Comparison of ENCODE assay signal across 9 cellular contexts in the genomic region with DNA sequence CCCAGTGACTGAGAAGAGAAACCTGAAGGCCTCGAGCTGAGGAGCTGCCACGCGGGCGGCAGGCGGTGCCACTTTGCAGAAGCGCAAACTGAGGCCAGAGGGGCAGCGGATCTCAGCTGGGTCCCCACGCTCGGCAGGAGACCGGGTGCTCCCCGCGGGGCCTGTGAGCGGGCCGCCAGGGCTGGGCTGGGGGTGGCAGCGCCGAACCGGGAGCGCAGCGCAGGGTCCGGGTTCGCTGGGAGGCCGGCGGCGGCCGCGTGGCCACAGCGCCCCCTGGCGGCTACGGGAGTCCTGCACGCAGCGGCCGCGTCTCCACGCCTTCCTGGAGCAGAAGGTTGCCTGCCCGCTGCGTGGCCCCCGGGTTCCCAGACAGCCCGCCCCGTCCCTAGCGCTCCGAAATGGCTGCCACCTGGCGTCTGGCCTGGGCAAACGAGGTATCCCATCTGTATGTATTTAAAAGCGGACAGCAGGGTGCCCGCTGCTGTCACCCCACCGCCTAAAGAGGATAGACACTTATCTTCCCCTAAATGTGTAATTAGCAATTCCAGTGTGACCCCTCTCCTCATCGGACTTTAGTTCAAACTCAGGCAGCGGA.
DNase-seq lines count a peak whose midpoint lies in the region; ATAC-seq, FAIRE-seq and TF ChIP-seq lines count a peak whose summit lies in the region.
"Had no signal": no experiment of that assay in that cellular context is flagged by ENCODE, and none has a peak within 500 bp of the region (broad histone marks: within the 10 kb centered on the region; RNA-seq: fewer than 3 reads in every experiment).

No MANE protein-coding gene starts in this region.

- DNase-seq in ELF-1 (ENCODE audit: low read depth, low spot score), result peak; percentile 93
- peak; percentile 42 for DNase-seq in NCI-H2196 treated with DMSO at 0.1 percent for 48 hours (lab: John Stamatoyannopoulos, UW; ENCODE audit: unreplicated experiment)
- peak; percentile 36 for DNase-seq in activated CD4-positive, alpha-beta T cell treated with anti-CD3 and anti-CD28 coated beads for 4 hours
- peak; percentile 82 for DNase-seq in coronary artery (ENCODE audit: low spot score)
- DNase-seq in HepG2 (ENCODE audit: low spot score), result peak; percentile 65
- DNase-seq in stimulated activated CD4-positive, alpha-beta T cell treated with anti-CD3 and anti-CD28 coated beads, TNF-alpha, amount 100 ng/mL, for 4 hours (ENCODE audit: low read depth in 3 of 3), result peak; percentile 14 to 55 (median 29)

- H3K27ac ChIP-seq in coronary artery, result peak overlapping the region in 1 of 2 donors; percentile 71
- H3K27ac ChIP-seq in HepG2 (ENCODE audit: extremely low read length, insufficient read depth, low read length), result no peak overlapping the region
- H3K27ac ChIP-seq: epithelial cell of prostate had no signal

- no peak for TF ChIP-seq POLR2A in HepG2 (IDR thresholded peaks at IDR 0.05; ENCODE audit: insufficient read depth in 1 of 2, low read depth in 2 of 2, low read length in 2 of 2)

- no peak overlapping the region for H3K9ac ChIP-seq in HepG2 (ENCODE audit: insufficient read depth, low read depth, low read length)

- no peak overlapping the region for H2AFZ ChIP-seq in HepG2 (ENCODE audit: low read length)

- peak; percentile 97 for TF ChIP-seq CTCF in coronary artery (IDR thresholded peaks at IDR 0.05)
- TF ChIP-seq CTCF in HepG2 (CRISPR knock-in tag; IDR thresholded peaks at IDR 0.05), result peak; percentile 88

- BruUV-seq in HepG2 (replicated peaks; lab: Mats Ljungman, UMichigan), result no TSS peak

- TF ChIP-seq RAD21 in HepG2 (CRISPR knock-in tag; IDR thresholded peaks at IDR 0.05), result peak; percentile 94

- ATAC-seq in HG02610 (IDR thresholded peaks at IDR 0.05; ENCODE audit: unreplicated experiment) (peak; percentile 55), HepG2 (peak; percentile 94), GM21381 (IDR thresholded peaks at IDR 0.05; ENCODE audit: unreplicated experiment) (no peak)

- no peaks in the 10 kb centered on the region for H3K79me2 ChIP-seq in HepG2 (ENCODE audit: insufficient read depth, low read length)

- peak overlapping the region; percentile 56 for H3K4me2 ChIP-seq in HepG2 (ENCODE audit: low read depth, low read length)

- TF ChIP-seq EP300 in HepG2 (IDR thresholded peaks at IDR 0.05; ENCODE audit: low read depth in 2 of 2, low read length in 2 of 2) (no peak), HepG2 (CRISPR knock-in tag; IDR thresholded peaks at IDR 0.05; ENCODE audit: borderline replicate concordance) (no peak)

- H4K20me1 ChIP-seq in HepG2 (ENCODE audit: insufficient read depth, low read length), result no peaks in the 10 kb centered on the region

- 0 out of 2 replicates have a peak, but pooled peaks cover 4% of the 10 kb centered on the region for H3K4me1 ChIP-seq in HepG2 (ENCODE audit: insufficient read depth, low read length)

- peak; percentile 4 for FAIRE-seq in HepG2 (lab: Jason Lieb, UNC)

- H3K36me3 ChIP-seq in HepG2 (replicated peaks in 1 of 2; ENCODE audit: control insufficient read depth in 1 of 2, insufficient read depth in 2 of 2, low read length in 2 of 2), result no peaks in the 10 kb centered on the region

- intact Hi-C loops in HepG2 (cut with micrococcal nuclease; ENCODE audit: unreplicated experiment), result no loop called here

- POLR2A ChIA-PET in HepG2 (lab: Yijun Ruan, JAX), result no interaction called here

- in situ Hi-C loops in HepG2 (cut with HindIII; ENCODE audit: extremely low pct_ligation_motif_present, low pct_unique_long_range_greater_than_20kb), result no loop called here

- H3K9me3 ChIP-seq in HepG2 (ENCODE audit: low read length), result no peaks in the 10 kb centered on the region

- H3K4me3 ChIP-seq in coronary artery, result peak overlapping the region; percentile 74
- peak overlapping the region in 1 of 3 experiments; percentile 44; a peak in 1 of 6 replicates for H3K4me3 ChIP-seq in HepG2 (replicated peaks in 1 of 3; ENCODE audit: insufficient read depth in 1 of 3, low read depth in 2 of 3, low read length in 3 of 3)

- WGBS in HepG2 (ENCODE audit: low lambda C conversion rate), result 11% methylated on average over 23 of the region's 48 CpGs

- H3K27me3 ChIP-seq in HepG2 (ENCODE audit: control insufficient read depth in 1 of 2, insufficient read depth in 2 of 2, low read length in 2 of 2), result peaks cover 5 to 61% of the 10 kb centered on the region in 2 experiments; a peak in 4 of 5 replicates

- CTCF ChIA-PET in HepG2 (lab: Yijun Ruan, JAX; ENCODE audit: low intra/inter-chr PET ratio, low total read pairs), result interaction anchor here (0.8 kb wide), 1 partner anchor 566 kb away, joined by 3 read pairs; no protein-coding TSS in a partner anchor

TF ChIP-seq in HepG2, 621 proteins besides CTCF, POLR2A, EP300 and RAD21 (continues in another document):
- TF ChIP-seq ZNF672 (CRISPR knock-in tag; IDR thresholded peaks at IDR 0.05) (no peak), SP2 (CRISPR knock-in tag; IDR thresholded peaks at IDR 0.05) (no peak; the same call in 1 of the 2 replicates), FIP1L1 (IDR thresholded peaks at IDR 0.05; ENCODE audit: borderline replicate concordance, insufficient read depth, low read depth, low read length) (no peak), ZNF562 (CRISPR knock-in tag; IDR thresholded peaks at IDR 0.05; ENCODE audit: borderline replicate concordance) (no peak), MAFF (IDR thresholded peaks at IDR 0.05; ENCODE audit: low read depth, low read length) (no peak), REL (CRISPR knock-in tag; conservative IDR thresholded peaks at IDR 0.05) (no peak), ZBTB7B (CRISPR knock-in tag; IDR thresholded peaks at IDR 0.05) (0 out of 2 replicates have a peak, but pooled peaks have one; percentile 51), ZNF101 (CRISPR knock-in tag; IDR thresholded peaks at IDR 0.05; ENCODE audit: borderline replicate concordance, low read depth) (no peak), ZNF761 (CRISPR knock-in tag; conservative IDR thresholded peaks at IDR 0.05) (0 out of 2 replicates have a peak, but pooled peaks have one; percentile 69), BRCA1 (CRISPR knock-in tag; IDR thresholded peaks at IDR 0.05) (0 out of 2 replicates have a peak, but pooled peaks have one; percentile 74), PITX1 (CRISPR knock-in tag; IDR thresholded peaks at IDR 0.05) (0 out of 2 replicates have a peak, but pooled peaks have one; percentile 22), ZNF816 (CRISPR knock-in tag; IDR thresholded peaks at IDR 0.05; ENCODE audit: borderline replicate concordance) (no peak), AGO2 (optimal IDR thresholded peaks at IDR 0.05; ENCODE audit: low read depth, low read length) (no peak), ZNF546 (CRISPR knock-in tag; conservative IDR thresholded peaks at IDR 0.05) (no peak), KLF6 (CRISPR knock-in tag; IDR thresholded peaks at IDR 0.05) (no peak), ZNF253 (CRISPR knock-in tag; IDR thresholded peaks at IDR 0.05; ENCODE audit: borderline replicate concordance) (no peak), FOXO1 (CRISPR knock-in tag; IDR thresholded peaks at IDR 0.05) (peak; percentile 24; the same call in 1 of the 2 replicates)
- TF ChIP-seq, protein P1, sequence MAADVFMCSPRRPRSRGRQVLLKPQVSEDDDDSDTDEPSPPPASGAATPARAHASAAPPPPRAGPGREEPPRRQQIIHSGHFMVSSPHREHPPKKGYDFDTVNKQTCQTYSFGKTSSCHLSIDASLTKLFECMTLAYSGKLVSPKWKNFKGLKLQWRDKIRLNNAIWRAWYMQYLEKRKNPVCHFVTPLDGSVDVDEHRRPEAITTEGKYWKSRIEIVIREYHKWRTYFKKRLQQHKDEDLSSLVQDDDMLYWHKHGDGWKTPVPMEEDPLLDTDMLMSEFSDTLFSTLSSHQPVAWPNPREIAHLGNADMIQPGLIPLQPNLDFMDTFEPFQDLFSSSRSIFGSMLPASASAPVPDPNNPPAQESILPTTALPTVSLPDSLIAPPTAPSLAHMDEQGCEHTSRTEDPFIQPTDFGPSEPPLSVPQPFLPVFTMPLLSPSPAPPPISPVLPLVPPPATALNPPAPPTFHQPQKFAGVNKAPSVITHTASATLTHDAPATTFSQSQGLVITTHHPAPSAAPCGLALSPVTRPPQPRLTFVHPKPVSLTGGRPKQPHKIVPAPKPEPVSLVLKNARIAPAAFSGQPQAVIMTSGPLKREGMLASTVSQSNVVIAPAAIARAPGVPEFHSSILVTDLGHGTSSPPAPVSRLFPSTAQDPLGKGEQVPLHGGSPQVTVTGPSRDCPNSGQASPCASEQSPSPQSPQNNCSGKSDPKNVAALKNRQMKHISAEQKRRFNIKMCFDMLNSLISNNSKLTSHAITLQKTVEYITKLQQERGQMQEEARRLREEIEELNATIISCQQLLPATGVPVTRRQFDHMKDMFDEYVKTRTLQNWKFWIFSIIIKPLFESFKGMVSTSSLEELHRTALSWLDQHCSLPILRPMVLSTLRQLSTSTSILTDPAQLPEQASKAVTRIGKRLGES (CRISPR knock-in tag; IDR thresholded peaks at IDR 0.05; ENCODE audit: borderline replicate concordance), result 0 out of 2 replicates have a peak, but pooled peaks have one; percentile 50
- TF ChIP-seq, protein P2, sequence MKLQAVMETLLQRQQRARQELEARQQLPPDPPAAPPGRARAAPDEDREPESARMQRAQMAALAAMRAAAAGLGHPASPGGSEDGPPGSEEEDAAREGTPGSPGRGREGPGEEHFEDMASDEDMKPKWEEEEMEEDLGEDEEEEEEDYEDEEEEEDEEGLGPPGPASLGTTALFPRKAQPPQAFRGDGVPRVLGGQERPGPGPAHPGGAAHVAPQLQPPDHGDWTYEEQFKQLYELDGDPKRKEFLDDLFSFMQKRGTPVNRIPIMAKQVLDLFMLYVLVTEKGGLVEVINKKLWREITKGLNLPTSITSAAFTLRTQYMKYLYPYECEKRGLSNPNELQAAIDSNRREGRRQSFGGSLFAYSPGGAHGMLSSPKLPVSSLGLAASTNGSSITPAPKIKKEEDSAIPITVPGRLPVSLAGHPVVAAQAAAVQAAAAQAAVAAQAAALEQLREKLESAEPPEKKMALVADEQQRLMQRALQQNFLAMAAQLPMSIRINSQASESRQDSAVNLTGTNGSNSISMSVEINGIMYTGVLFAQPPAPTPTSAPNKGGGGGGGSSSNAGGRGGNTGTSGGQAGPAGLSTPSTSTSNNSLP (IDR thresholded peaks at IDR 0.05; ENCODE audit: low read depth, low read length), result no peak
- TF ChIP-seq, protein P3, sequence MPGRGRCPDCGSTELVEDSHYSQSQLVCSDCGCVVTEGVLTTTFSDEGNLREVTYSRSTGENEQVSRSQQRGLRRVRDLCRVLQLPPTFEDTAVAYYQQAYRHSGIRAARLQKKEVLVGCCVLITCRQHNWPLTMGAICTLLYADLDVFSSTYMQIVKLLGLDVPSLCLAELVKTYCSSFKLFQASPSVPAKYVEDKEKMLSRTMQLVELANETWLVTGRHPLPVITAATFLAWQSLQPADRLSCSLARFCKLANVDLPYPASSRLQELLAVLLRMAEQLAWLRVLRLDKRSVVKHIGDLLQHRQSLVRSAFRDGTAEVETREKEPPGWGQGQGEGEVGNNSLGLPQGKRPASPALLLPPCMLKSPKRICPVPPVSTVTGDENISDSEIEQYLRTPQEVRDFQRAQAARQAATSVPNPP (CRISPR knock-in tag; IDR thresholded peaks at IDR 0.05), result no peak

Comparison
In these comparisons a context has a peak if more than half of its experiments do, and no peak if none do; other contexts are left out.
1. DNase-seq: peak in every context shown above with its lines; median percentile 93 in ELF-1; 82 in coronary artery; 65 in HepG2; 42 in NCI-H2196 treated with DMSO at 0.1 percent for 48 hours; 36 in activated CD4-positive, alpha-beta T cell treated with anti-CD3 and anti-CD28 coated beads for 4 hours; 29 in stimulated activated CD4-positive, alpha-beta T cell treated with anti-CD3 and anti-CD28 coated beads, TNF-alpha, amount 100 ng/mL, for 4 hours.